14 cellular contexts compared by ENCODE assay signal in the genomic region with DNA sequence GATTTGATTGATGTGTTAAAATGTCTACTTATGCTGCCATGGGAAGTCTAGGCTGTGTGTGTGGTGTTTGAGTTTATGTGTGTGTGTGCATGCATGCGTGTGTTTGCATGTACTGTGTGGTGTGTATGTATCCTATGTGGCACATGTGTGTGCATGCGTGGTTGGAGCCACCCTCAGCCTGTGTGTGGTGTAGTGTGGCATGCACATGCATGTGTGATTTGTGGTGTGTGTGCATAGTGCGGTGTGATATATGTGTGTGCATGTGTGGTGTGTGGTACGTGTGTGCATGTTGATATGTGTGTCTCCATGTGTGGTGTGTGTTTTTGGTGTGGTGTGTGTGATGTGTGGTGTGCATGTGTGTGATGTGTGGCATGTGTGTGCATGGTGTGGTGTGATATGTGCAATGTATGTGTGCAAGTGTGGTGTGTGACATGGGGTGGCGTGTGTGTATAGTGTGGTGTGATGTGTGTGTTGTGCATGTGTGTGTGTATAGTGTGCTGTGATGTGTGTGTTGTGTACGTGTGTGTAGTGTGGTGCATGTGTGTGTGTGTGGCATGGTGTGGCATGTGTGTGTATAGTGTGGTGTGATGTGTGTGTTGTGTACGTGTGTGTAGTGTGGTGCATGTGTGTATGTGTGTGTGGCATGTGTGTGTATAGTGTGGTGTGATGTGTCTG.
"Had no signal": no experiment of that assay in that cellular context is flagged by ENCODE, and none has a peak within 500 bp of the region (broad histone marks: within the 10 kb centered on the region; RNA-seq: fewer than 3 reads in every experiment).

No MANE protein-coding gene starts in this region.

- H3K27me3 ChIP-seq: adrenal gland, tibial nerve had no signal

- H3K36me3 Mint-ChIP-seq: activated naive CD4-positive, alpha-beta T cell treated with anti-CD3 and anti-CD28 coated beads, Interleukin-2, amount 50 U/mL, for 24 hours; stimulated activated effector memory CD8-positive, alpha-beta T cell treated with anti-CD3 and anti-CD28 coated beads, Interleukin-12 subunit alpha, Interleukin-12 subunit beta, amount 100 ng/mL, for 72 hours had no signal

- H3K27ac Mint-ChIP-seq: stimulated activated effector memory CD8-positive, alpha-beta T cell treated with anti-CD3 and anti-CD28 coated beads, Interleukin-12 subunit alpha, Interleukin-12 subunit beta, amount 100 ng/mL, for 72 hours had no signal

- H3K9ac ChIP-seq: parathyroid adenoma had no signal

- H3K9me3 ChIP-seq: adrenal gland, lower lobe of right lung had no signal

- H3K4me1 Mint-ChIP-seq: activated naive CD4-positive, alpha-beta T cell treated with anti-CD3 and anti-CD28 coated beads, Interleukin-2, amount 50 U/mL, for 24 hours; stimulated activated effector memory CD8-positive, alpha-beta T cell treated with anti-CD3 and anti-CD28 coated beads, Interleukin-12 subunit alpha, Interleukin-12 subunit beta, amount 100 ng/mL, for 72 hours had no signal

- FAIRE-seq: colon, endothelial cell of umbilical vein had no signal

- H3K4me3 Mint-ChIP-seq: activated naive CD4-positive, alpha-beta T cell treated with anti-CD3 and anti-CD28 coated beads, Interleukin-2, amount 50 U/mL, for 24 hours; stimulated activated effector memory CD8-positive, alpha-beta T cell treated with anti-CD3 and anti-CD28 coated beads, Interleukin-12 subunit alpha, Interleukin-12 subunit beta, amount 100 ng/mL, for 72 hours had no signal

- H3K9me3 Mint-ChIP-seq: activated naive CD4-positive, alpha-beta T cell treated with anti-CD3 and anti-CD28 coated beads, Interleukin-2, amount 50 U/mL, for 24 hours; stimulated activated effector memory CD8-positive, alpha-beta T cell treated with anti-CD3 and anti-CD28 coated beads, Interleukin-12 subunit alpha, Interleukin-12 subunit beta, amount 100 ng/mL, for 72 hours had no signal

- DNase-seq: activated CD4-positive, alpha-beta T cell treated with anti-CD3 and anti-CD28 coated beads, Interleukin-2, amount 50 U/mL, for 1 hour; activated CD4-positive, CD25-positive, alpha-beta regulatory T cell; caudate nucleus; foreskin keratinocyte; lower lobe of right lung; midbrain; SW 1271 had no signal

- H3K4me3 ChIP-seq: adrenal gland, lower lobe of right lung, tibial nerve had no signal

- H3K27me3 Mint-ChIP-seq: activated naive CD4-positive, alpha-beta T cell treated with anti-CD3 and anti-CD28 coated beads, Interleukin-2, amount 50 U/mL, for 24 hours had no signal

- H3K4me1 ChIP-seq: adrenal gland, foreskin keratinocyte, lower lobe of right lung, parathyroid adenoma had no signal

- H3K27ac ChIP-seq: adrenal gland, foreskin keratinocyte, lower lobe of right lung, parathyroid adenoma, tibial nerve had no signal

- H3K36me3 ChIP-seq: adrenal gland, lower lobe of right lung, tibial nerve had no signal
